ENCODE assay signal across 8 cellular contexts in genomic region chr19:40442328-40443130, GRCh38. TPM values are rescaled to one million over a fixed set of nuclear protein-coding genes. Genes with fewer than 3 reads are reported as not detected.
DNase-seq lines count a peak whose midpoint lies in the region; ATAC-seq, FAIRE-seq and TF ChIP-seq lines count a peak whose summit lies in the region.

No MANE protein-coding gene starts in this region.

- no peak for ATAC-seq in activated T-cell treated with anti-CD3 and anti-CD28 coated beads, Interleukin-2, amount 50 U/mL, for 72 hours (replicated peaks in 1 of 2)
- no peak for ATAC-seq in HepG2

- H3K36me3 ChIP-seq in adipocyte (ENCODE audit: control insufficient read depth, insufficient read depth, low read length, severe bottlenecking) (peaks cover 21% of the 10 kb centered on the region), HepG2 (replicated peaks in 1 of 2; ENCODE audit: control insufficient read depth in 1 of 2, insufficient read depth in 2 of 2, low read length in 2 of 2) (peaks cover 7 to 22% of the 10 kb centered on the region in 2 experiments; a peak in 4 of 5 replicates), thyroid gland (peaks cover 15 to 17% of the 10 kb centered on the region in 2 donors)

- H3K4me1 Mint-ChIP-seq in activated T-cell treated with anti-CD3 and anti-CD28 coated beads, Interleukin-2, amount 50 U/mL, for 72 hours (ENCODE audit: low read depth), result peaks cover 16% of the 10 kb centered on the region

- no peak for FAIRE-seq in HepG2 (lab: Jason Lieb, UNC)

- TF ChIP-seq EP300 in HepG2 (IDR thresholded peaks at IDR 0.05; ENCODE audit: low read depth in 2 of 2, low read length in 2 of 2) (no peak), HepG2 (CRISPR knock-in tag; IDR thresholded peaks at IDR 0.05; ENCODE audit: borderline replicate concordance) (no peak)

- no peak for DNase-seq in activated T-cell treated with anti-CD3 and anti-CD28 coated beads, Interleukin-2, amount 50 U/mL, for 72 hours
- DNase-seq in activated T-cell treated with anti-CD3 and anti-CD28 coated beads, Interleukin-2, amount 50 U/mL, for 48 hours, result no peak
- DNase-seq in adipocyte (ENCODE audit: low read depth) (no peak), HepG2 (ENCODE audit: low spot score) (no peak), thyroid gland (peak in 1 of 2 donors; percentile 38), C1 segment of cervical spinal cord (lab: John Stamatoyannopoulos, UW) (no peak), pons (ENCODE audit: low spot score) (no peak), NOMO-1 treated with dmso at 0.1 percent for 144 hours (lab: John Stamatoyannopoulos, UW; ENCODE audit: unreplicated experiment) (no peak)

- H3K9ac ChIP-seq in adipocyte (ENCODE audit: low read length), result peak overlapping the region; percentile 92
- peak overlapping the region; percentile 76 for H3K9ac ChIP-seq in HepG2 (ENCODE audit: insufficient read depth, low read depth, low read length)

- TF ChIP-seq POLR2A in HepG2 (IDR thresholded peaks at IDR 0.05; ENCODE audit: insufficient read depth in 1 of 2, low read depth in 2 of 2, low read length in 2 of 2), result peak; percentile 20 to 23; a peak in 2 of 4 replicates
- TF ChIP-seq POLR2A in thyroid gland (IDR thresholded peaks at IDR 0.05), result no peak

- peak overlapping the region; percentile 97 for H3K4me2 ChIP-seq in HepG2 (ENCODE audit: low read depth, low read length)

- CTCF ChIA-PET in HepG2 (lab: Yijun Ruan, JAX; ENCODE audit: low intra/inter-chr PET ratio, low total read pairs), result no interaction called here

- TF ChIP-seq RAD21 in HepG2 (CRISPR knock-in tag; IDR thresholded peaks at IDR 0.05), result no peak

- peaks cover 37% of the 10 kb centered on the region for H3K4me1 ChIP-seq in adipocyte (ENCODE audit: control insufficient read depth, insufficient read depth, low read length)
- H3K4me1 ChIP-seq in HepG2 (ENCODE audit: insufficient read depth, low read length), result peaks cover 12% of the 10 kb centered on the region
- peaks cover 8 to 28% of the 10 kb centered on the region in 2 donors for H3K4me1 ChIP-seq in thyroid gland

- no peaks in the 10 kb centered on the region for H3K27me3 Mint-ChIP-seq in activated T-cell treated with anti-CD3 and anti-CD28 coated beads, Interleukin-2, amount 50 U/mL, for 72 hours (ENCODE audit: low read depth)

- POLR2A ChIA-PET in HepG2 (lab: Yijun Ruan, JAX), result interaction anchor here (0.9 to 4.6 kb wide), 14 partner anchors 9 to 335 kb away, joined by 3 to 80 read pairs (median 6); partner anchors contain the start of genes ACTMAP, BLVRB, C19orf47 and PLD3

- in situ Hi-C loops in HepG2 (cut with HindIII; ENCODE audit: extremely low pct_ligation_motif_present, low pct_unique_long_range_greater_than_20kb), result no loop called here

- H3K27me3 ChIP-seq in adipocyte (replicated peaks; ENCODE audit: control insufficient read depth, insufficient read depth, low read length), result no peaks in the 10 kb centered on the region
- peaks cover 0 to 5% of the 10 kb centered on the region in 2 experiments; a peak in 1 of 5 replicates for H3K27me3 ChIP-seq in HepG2 (ENCODE audit: control insufficient read depth in 1 of 2, insufficient read depth in 2 of 2, low read length in 2 of 2)
- no peaks in the 10 kb centered on the region for H3K27me3 ChIP-seq in thyroid gland

- BruUV-seq in HepG2 (replicated peaks; lab: Mats Ljungman, UMichigan), result TSS peak; percentile 71

- peaks cover 4 to 7% of the 10 kb centered on the region in 2 donors for H3K36me3 Mint-ChIP-seq in activated T-cell treated with anti-CD3 and anti-CD28 coated beads, Interleukin-2, amount 50 U/mL, for 72 hours (ENCODE audit: insufficient read depth in 2 of 2)

- H3K27ac ChIP-seq in HepG2 (ENCODE audit: extremely low read length, insufficient read depth, low read length) (peak overlapping the region; percentile 62), thyroid gland (peak overlapping the region; percentile 31 to 92 (median 61))

- WGBS in HepG2 (ENCODE audit: low lambda C conversion rate), result 23% methylated on average over 20 of the region's 22 CpGs
- 21 to 25% methylated on average over 20 to 22 of the region's 22 CpGs for WGBS in thyroid gland, 2 donors

- H4K20me1 ChIP-seq in HepG2 (ENCODE audit: insufficient read depth, low read length), result peaks cover 13% of the 10 kb centered on the region

- no peak overlapping the region for H2AFZ ChIP-seq in HepG2 (ENCODE audit: low read length)

- H3K4me3 ChIP-seq in adipocyte (ENCODE audit: low read length) (peak overlapping the region; percentile 100), HepG2 (replicated peaks in 1 of 3; ENCODE audit: insufficient read depth in 1 of 3, low read depth in 2 of 3, low read length in 3 of 3) (peak overlapping the region; percentile 61 to 76 (median 72)), thyroid gland (replicated peaks in 1 of 3) (peak overlapping the region in 2 of 3 donors; percentile 30 to 74)

- no peaks in the 10 kb centered on the region for H3K9me3 ChIP-seq in adipocyte (ENCODE audit: control insufficient read depth, low read length)
- no peaks in the 10 kb centered on the region for H3K9me3 ChIP-seq in HepG2 (ENCODE audit: low read length)
- no peaks in the 10 kb centered on the region for H3K9me3 ChIP-seq in thyroid gland

- intact Hi-C loops in HepG2 (cut with micrococcal nuclease; ENCODE audit: unreplicated experiment), result loop anchor here (1.0 to 5.0 kb wide), 2 partner anchors 9 to 1040 kb away; no protein-coding TSS in a partner anchor
- intact Hi-C loops in thyroid gland (cut with DNase I), result loop anchor here (10.0 kb wide), 1 partner anchor 98 kb away; the partner anchor contains the start of genes C19orf47 and PLD3

- peak overlapping the region; percentile 95 for H3K27ac Mint-ChIP-seq in activated T-cell treated with anti-CD3 and anti-CD28 coated beads, Interleukin-2, amount 50 U/mL, for 72 hours

- peak overlapping the region; percentile 99 for H3K4me3 Mint-ChIP-seq in activated T-cell treated with anti-CD3 and anti-CD28 coated beads, Interleukin-2, amount 50 U/mL, for 72 hours

- no peaks in the 10 kb centered on the region for H3K9me3 Mint-ChIP-seq in activated T-cell treated with anti-CD3 and anti-CD28 coated beads, Interleukin-2, amount 50 U/mL, for 72 hours

- no peak for TF ChIP-seq CTCF in HepG2 (CRISPR knock-in tag; IDR thresholded peaks at IDR 0.05)
- TF ChIP-seq CTCF in thyroid gland (IDR thresholded peaks at IDR 0.05), result no peak

- H3K79me2 ChIP-seq in HepG2 (ENCODE audit: insufficient read depth, low read length), result peaks cover 27% of the 10 kb centered on the region

RNA-seq across cellular contexts. Expression of gene SERTAD3, which starts 1.6 kb away (rescaled TPM):
- total RNA-seq in activated T-cell treated with anti-CD3 and anti-CD28 coated beads, Interleukin-2, amount 50 U/mL, for 72 hours, result 10 to 100 TPM; 12.6 to 16.3 TPM
- 16.9 and 17.8 TPM in 2 replicates for total RNA-seq in HepG2 (2016; rRNA removed; fragmentation: Illumina TruSeq; extraction: Trizol)
- 14.6 and 17.8 TPM in 2 replicates for total RNA-seq in HepG2 (2016; cell fraction: cytosol; rRNA removed; fragmentation: Illumina TruSeq; extraction: Trizol; ENCODE audit: low read depth)
- 14.8 and 17.5 TPM in 2 replicates for total RNA-seq in HepG2 (2016; cell fraction: insoluble cytoplasmic fraction; rRNA removed; fragmentation: Illumina TruSeq; extraction: Trizol)
- 22.0 and 25.4 TPM in 2 replicates for total RNA-seq in HepG2 (2016; cell fraction: membrane; rRNA removed; fragmentation: Illumina TruSeq; extraction: Trizol)
- total RNA-seq in HepG2 (2016; cell fraction: nucleus; rRNA removed; fragmentation: Illumina TruSeq; extraction: Trizol), result 6.8 and 9.0 TPM in 2 replicates
- polyA plus RNA-seq in HepG2 (2011; rRNA removed), result 9.5 and 9.6 TPM in 2 replicates
- polyA plus RNA-seq in HepG2 (2011; cell fraction: cytosol; rRNA removed), result 6.9 and 7.9 TPM in 2 replicates
- 5.9 and 6.5 TPM in 2 replicates for polyA plus RNA-seq in HepG2 (2011; cell fraction: nucleus; rRNA removed)
- polyA plus RNA-seq in HepG2 (2012), result 6.5 and 7.5 TPM in 2 replicates
- polyA plus RNA-seq in HepG2 (2016; cell fraction: cytosol; fragmentation: Illumina TruSeq; extraction: Trizol; ENCODE audit: low read depth), result 3.8 and 4.4 TPM in 2 replicates
- polyA plus RNA-seq in HepG2 (2016; cell fraction: insoluble cytoplasmic fraction; fragmentation: Illumina TruSeq; extraction: Trizol; ENCODE audit: low read depth), result 10.8 and 15.2 TPM in 2 replicates
- polyA plus RNA-seq in HepG2 (2016; cell fraction: membrane; fragmentation: Illumina TruSeq; extraction: Trizol; ENCODE audit: low read depth), result 7.3 and 9.1 TPM in 2 replicates
- polyA plus RNA-seq in HepG2 (2016; cell fraction: nucleus; fragmentation: Illumina TruSeq; extraction: Trizol; ENCODE audit: insufficient read depth, low read depth), result 13.4 and 16.1 TPM in 2 replicates
- 19.2 and 19.5 TPM in 2 replicates for polyA minus RNA-seq in HepG2 (2011; rRNA and poly(A)+ RNA removed; ENCODE audit: low replicate concordance)
- polyA minus RNA-seq in HepG2 (2011; cell fraction: cytosol; rRNA and poly(A)+ RNA removed), result 10.9 and 15.7 TPM in 2 replicates
- polyA minus RNA-seq in HepG2 (2011; cell fraction: nucleus; rRNA and poly(A)+ RNA removed), result 5.1 and 5.8 TPM in 2 replicates
- 10 to 100 TPM; 15.6 to 25.2 (median 20.4) TPM for total RNA-seq in thyroid gland

RNA-seq across cellular contexts. Expression of gene SERTAD1, which starts 16.7 kb away (rescaled TPM):
- total RNA-seq in activated T-cell treated with anti-CD3 and anti-CD28 coated beads, Interleukin-2, amount 50 U/mL, for 72 hours, result 10 to 100 TPM; 12.9 to 16.9 TPM
- 4.3 and 4.7 TPM in 2 replicates for total RNA-seq in HepG2 (2016; rRNA removed; fragmentation: Illumina TruSeq; extraction: Trizol)
- 1.8 and 2.1 TPM in 2 replicates for total RNA-seq in HepG2 (2016; cell fraction: cytosol; rRNA removed; fragmentation: Illumina TruSeq; extraction: Trizol; ENCODE audit: low read depth)
- 3.9 and 5.6 TPM in 2 replicates for total RNA-seq in HepG2 (2016; cell fraction: insoluble cytoplasmic fraction; rRNA removed; fragmentation: Illumina TruSeq; extraction: Trizol)
- 3.0 and 3.6 TPM in 2 replicates for total RNA-seq in HepG2 (2016; cell fraction: membrane; rRNA removed; fragmentation: Illumina TruSeq; extraction: Trizol)
- 1.7 and 1.9 TPM in 2 replicates for total RNA-seq in HepG2 (2016; cell fraction: nucleus; rRNA removed; fragmentation: Illumina TruSeq; extraction: Trizol)
- 4.5 and 5.0 TPM in 2 replicates for polyA plus RNA-seq in HepG2 (2011; rRNA removed)
- 5.0 and 7.0 TPM in 2 replicates for polyA plus RNA-seq in HepG2 (2011; cell fraction: cytosol; rRNA removed)
- polyA plus RNA-seq in HepG2 (2011; cell fraction: nucleus; rRNA removed), result 4.0 and 4.5 TPM in 2 replicates
- 1.4 and 1.9 TPM in 2 replicates for polyA plus RNA-seq in HepG2 (2012)
- polyA plus RNA-seq in HepG2 (2016; cell fraction: cytosol; fragmentation: Illumina TruSeq; extraction: Trizol; ENCODE audit: low read depth), result 0.94 and 1.1 TPM in 2 replicates
- 3.6 and 4.1 TPM in 2 replicates for polyA plus RNA-seq in HepG2 (2016; cell fraction: insoluble cytoplasmic fraction; fragmentation: Illumina TruSeq; extraction: Trizol; ENCODE audit: low read depth)
- polyA plus RNA-seq in HepG2 (2016; cell fraction: membrane; fragmentation: Illumina TruSeq; extraction: Trizol; ENCODE audit: low read depth), result 1.5 and 1.7 TPM in 2 replicates
- polyA plus RNA-seq in HepG2 (2016; cell fraction: nucleus; fragmentation: Illumina TruSeq; extraction: Trizol; ENCODE audit: insufficient read depth, low read depth), result 2.5 and 2.7 TPM in 2 replicates
- 2.7 and 5.6 TPM in 2 replicates for polyA minus RNA-seq in HepG2 (2011; rRNA and poly(A)+ RNA removed; ENCODE audit: low replicate concordance)
- polyA minus RNA-seq in HepG2 (2011; cell fraction: cytosol; rRNA and poly(A)+ RNA removed), result 1.1 and 1.2 TPM in 2 replicates
- 1.7 and 2.0 TPM in 2 replicates for polyA minus RNA-seq in HepG2 (2011; cell fraction: nucleus; rRNA and poly(A)+ RNA removed)
- total RNA-seq in thyroid gland, result 10 to 100 TPM; 12.6 to 19.9 (median 15.1) TPM

RNA-seq across cellular contexts. Expression of gene BLVRB, which starts 23.0 kb away (rescaled TPM):
- 10 to 100 TPM; 40.7 to 51.0 TPM for total RNA-seq in activated T-cell treated with anti-CD3 and anti-CD28 coated beads, Interleukin-2, amount 50 U/mL, for 72 hours
- total RNA-seq in HepG2 (2016; rRNA removed; fragmentation: Illumina TruSeq; extraction: Trizol) (25.9 and 32.7 TPM in 2 replicates), thyroid gland (100 to 1,000 TPM; 111 to 238 (median 205) TPM)
- 8.2 and 10.9 TPM in 2 replicates for total RNA-seq in HepG2 (2016; cell fraction: cytosol; rRNA removed; fragmentation: Illumina TruSeq; extraction: Trizol; ENCODE audit: low read depth)
- 28.3 and 39.1 TPM in 2 replicates for total RNA-seq in HepG2 (2016; cell fraction: insoluble cytoplasmic fraction; rRNA removed; fragmentation: Illumina TruSeq; extraction: Trizol)
- total RNA-seq in HepG2 (2016; cell fraction: membrane; rRNA removed; fragmentation: Illumina TruSeq; extraction: Trizol), result 7.6 and 7.9 TPM in 2 replicates
- total RNA-seq in HepG2 (2016; cell fraction: nucleus; rRNA removed; fragmentation: Illumina TruSeq; extraction: Trizol), result 9.9 and 11.1 TPM in 2 replicates
- 51.4 and 75.9 TPM in 2 replicates for polyA plus RNA-seq in HepG2 (2011; rRNA removed)
- polyA plus RNA-seq in HepG2 (2011; cell fraction: cytosol; rRNA removed), result 66.0 and 107 TPM in 2 replicates
- 44.9 and 46.6 TPM in 2 replicates for polyA plus RNA-seq in HepG2 (2011; cell fraction: nucleus; rRNA removed)
- polyA plus RNA-seq in HepG2 (2012), result 39.5 and 39.8 TPM in 2 replicates
- polyA plus RNA-seq in HepG2 (2016; cell fraction: cytosol; fragmentation: Illumina TruSeq; extraction: Trizol; ENCODE audit: low read depth), result 10.5 and 11.4 TPM in 2 replicates
- polyA plus RNA-seq in HepG2 (2016; cell fraction: insoluble cytoplasmic fraction; fragmentation: Illumina TruSeq; extraction: Trizol; ENCODE audit: low read depth), result 31.5 and 40.3 TPM in 2 replicates
- polyA plus RNA-seq in HepG2 (2016; cell fraction: membrane; fragmentation: Illumina TruSeq; extraction: Trizol; ENCODE audit: low read depth), result 6.6 and 8.8 TPM in 2 replicates
- polyA plus RNA-seq in HepG2 (2016; cell fraction: nucleus; fragmentation: Illumina TruSeq; extraction: Trizol; ENCODE audit: insufficient read depth, low read depth), result 18.0 and 18.8 TPM in 2 replicates
- polyA minus RNA-seq in HepG2 (2011; rRNA and poly(A)+ RNA removed; ENCODE audit: low replicate concordance), result 42.8 and 149 TPM in 2 replicates
- polyA minus RNA-seq in HepG2 (2011; cell fraction: cytosol; rRNA and poly(A)+ RNA removed), result 28.8 and 32.2 TPM in 2 replicates
- polyA minus RNA-seq in HepG2 (2011; cell fraction: nucleus; rRNA and poly(A)+ RNA removed), result 6.0 and 10.4 TPM in 2 replicates

RNA-seq across cellular contexts. Expression of gene SPTBN4, which starts 24.3 kb away (rescaled TPM):
- 1 to 10 TPM; 2.2 to 4.8 TPM for total RNA-seq in activated T-cell treated with anti-CD3 and anti-CD28 coated beads, Interleukin-2, amount 50 U/mL, for 72 hours
- total RNA-seq in HepG2 (2016; rRNA removed; fragmentation: Illumina TruSeq; extraction: Trizol), result 0.11 TPM in 1 of 2 replicates, not detected in the other
- total RNA-seq in HepG2 (2016; cell fraction: cytosol; rRNA removed; fragmentation: Illumina TruSeq; extraction: Trizol; ENCODE audit: low read depth), result not detected in 2 replicates
- total RNA-seq in HepG2 (2016; cell fraction: insoluble cytoplasmic fraction; rRNA removed; fragmentation: Illumina TruSeq; extraction: Trizol), result not detected in 2 replicates
- not detected in 2 replicates for total RNA-seq in HepG2 (2016; cell fraction: membrane; rRNA removed; fragmentation: Illumina TruSeq; extraction: Trizol)
- total RNA-seq in HepG2 (2016; cell fraction: nucleus; rRNA removed; fragmentation: Illumina TruSeq; extraction: Trizol), result not detected in 2 replicates
- 0.08 and 0.11 TPM in 2 replicates for polyA plus RNA-seq in HepG2 (2011; rRNA removed)
- 0.04 and 0.11 TPM in 2 replicates for polyA plus RNA-seq in HepG2 (2011; cell fraction: cytosol; rRNA removed)
- polyA plus RNA-seq in HepG2 (2011; cell fraction: nucleus; rRNA removed), result 0.26 and 0.29 TPM in 2 replicates
- 0.11 TPM in 2 replicates for polyA plus RNA-seq in HepG2 (2012)
- polyA plus RNA-seq in HepG2 (2016; cell fraction: cytosol; fragmentation: Illumina TruSeq; extraction: Trizol; ENCODE audit: low read depth), result not detected in 2 replicates
- polyA plus RNA-seq in HepG2 (2016; cell fraction: insoluble cytoplasmic fraction; fragmentation: Illumina TruSeq; extraction: Trizol; ENCODE audit: low read depth), result not detected in 2 replicates
- not detected in 2 replicates for polyA plus RNA-seq in HepG2 (2016; cell fraction: membrane; fragmentation: Illumina TruSeq; extraction: Trizol; ENCODE audit: low read depth)
- polyA plus RNA-seq in HepG2 (2016; cell fraction: nucleus; fragmentation: Illumina TruSeq; extraction: Trizol; ENCODE audit: insufficient read depth, low read depth), result not detected in 2 replicates
- polyA minus RNA-seq in HepG2 (2011; rRNA and poly(A)+ RNA removed; ENCODE audit: low replicate concordance), result 0.30 and 1.5 TPM in 2 replicates
- polyA minus RNA-seq in HepG2 (2011; cell fraction: cytosol; rRNA and poly(A)+ RNA removed), result not detected in 2 replicates
- not detected in 2 replicates for polyA minus RNA-seq in HepG2 (2011; cell fraction: nucleus; rRNA and poly(A)+ RNA removed)
- total RNA-seq in thyroid gland, result 1 to 10 TPM in 2 of 4 donors, under 1 TPM in 2; 0.67 to 2.7 (median 1.0) TPM

RNA-seq across cellular contexts. Expression of gene PRX, which starts 29.4 kb away (rescaled TPM):
- total RNA-seq in activated T-cell treated with anti-CD3 and anti-CD28 coated beads, Interleukin-2, amount 50 U/mL, for 72 hours, result 1 to 10 TPM; 3.4 to 3.7 TPM
- total RNA-seq in HepG2 (2016; rRNA removed; fragmentation: Illumina TruSeq; extraction: Trizol), result 0.46 and 0.66 TPM in 2 replicates
- total RNA-seq in HepG2 (2016; cell fraction: cytosol; rRNA removed; fragmentation: Illumina TruSeq; extraction: Trizol; ENCODE audit: low read depth), result not detected in 2 replicates
- total RNA-seq in HepG2 (2016; cell fraction: insoluble cytoplasmic fraction; rRNA removed; fragmentation: Illumina TruSeq; extraction: Trizol), result 0.39 and 0.78 TPM in 2 replicates
- 0.03 and 0.12 TPM in 2 replicates for total RNA-seq in HepG2 (2016; cell fraction: membrane; rRNA removed; fragmentation: Illumina TruSeq; extraction: Trizol)
- 0.38 and 0.40 TPM in 2 replicates for total RNA-seq in HepG2 (2016; cell fraction: nucleus; rRNA removed; fragmentation: Illumina TruSeq; extraction: Trizol)
- 0.66 and 0.99 TPM in 2 replicates for polyA plus RNA-seq in HepG2 (2011; rRNA removed)
- polyA plus RNA-seq in HepG2 (2011; cell fraction: cytosol; rRNA removed), result 0.79 and 0.94 TPM in 2 replicates
- 0.76 and 0.99 TPM in 2 replicates for polyA plus RNA-seq in HepG2 (2011; cell fraction: nucleus; rRNA removed)
- 0.85 and 1.1 TPM in 2 replicates for polyA plus RNA-seq in HepG2 (2012)
- polyA plus RNA-seq in HepG2 (2016; cell fraction: cytosol; fragmentation: Illumina TruSeq; extraction: Trizol; ENCODE audit: low read depth), result not detected in 2 replicates
- polyA plus RNA-seq in HepG2 (2016; cell fraction: insoluble cytoplasmic fraction; fragmentation: Illumina TruSeq; extraction: Trizol; ENCODE audit: low read depth), result 0.25 and 0.53 TPM in 2 replicates
- polyA plus RNA-seq in HepG2 (2016; cell fraction: membrane; fragmentation: Illumina TruSeq; extraction: Trizol; ENCODE audit: low read depth), result 0.03 and 0.06 TPM in 2 replicates
- 1.1 TPM in 2 replicates for polyA plus RNA-seq in HepG2 (2016; cell fraction: nucleus; fragmentation: Illumina TruSeq; extraction: Trizol; ENCODE audit: insufficient read depth, low read depth)
- polyA minus RNA-seq in HepG2 (2011; rRNA and poly(A)+ RNA removed; ENCODE audit: low replicate concordance), result 0.51 and 1.1 TPM in 2 replicates
- polyA minus RNA-seq in HepG2 (2011; cell fraction: cytosol; rRNA and poly(A)+ RNA removed), result 0.53 and 0.89 TPM in 2 replicates
- polyA minus RNA-seq in HepG2 (2011; cell fraction: nucleus; rRNA and poly(A)+ RNA removed), result 0.52 and 0.62 TPM in 2 replicates
- 10 to 100 TPM in 2 of 4 donors, 1 to 10 TPM in 2; 7.3 to 27.5 (median 10.3) TPM for total RNA-seq in thyroid gland

Comparison
In these comparisons a context has a peak if more than half of its experiments do, and no peak if none do; other contexts are left out.
1. POLR2A ChIP-seq: peak in HepG2 (2 of 2); none in thyroid gland (0 of 2).
2. Peak in every context shown above with its lines, with median percentiles within 50 percentile points of each other: H3K4me3 ChIP-seq.